Comparison of ENCODE assay signal across 8 cellular contexts in genomic region chr17:81387235-81388060, GRCh38. TPM values are rescaled to one million over a fixed set of nuclear protein-coding genes. Genes with fewer than 3 reads are reported as not detected.
A peak's percentile ranks its signal among the peaks of the same experiment; 100 is the strongest.
DNase-seq lines count a peak whose midpoint lies in the region; ATAC-seq, FAIRE-seq and TF ChIP-seq lines count a peak whose summit lies in the region.

No MANE protein-coding gene starts in this region.

- POLR2A ChIA-PET in A549 (lab: Yijun Ruan, JAX): no interaction called here

- TF ChIP-seq EP300 in A549 (IDR thresholded peaks at IDR 0.05): no peak
- no peak for TF ChIP-seq EP300 in stomach (IDR thresholded peaks at IDR 0.05)

- peaks cover 15% of the 10 kb centered on the region for H3K4me1 ChIP-seq in A549
- H3K4me1 ChIP-seq in H9 (ENCODE audit: insufficient read depth, low read length): no peaks in the 10 kb centered on the region
- H3K4me1 ChIP-seq in mucosa of rectum (ENCODE audit: control insufficient read depth in 2 of 2, insufficient read depth in 2 of 2, low read length in 2 of 2): peaks cover 36 to 41% of the 10 kb centered on the region in 2 donors
- H3K4me1 ChIP-seq in stomach: peaks cover 50 to 69% (median 65%) of the 10 kb centered on the region in 4 donors

- DNase-seq in A549 (ENCODE audit: low read depth in 1 of 2, low spot score in 1 of 2): peak in 1 of 2 experiments; percentile 61
- no peak for DNase-seq in H9
- DNase-seq in activated CD4-positive, alpha-beta T cell treated with anti-CD3 and anti-CD28 coated beads, Interleukin-2, amount 10 ng/mL, durations not matched to agents 24 days and 14 days: peak; percentile 87
- DNase-seq in epithelial cell of esophagus (ENCODE audit: low read depth): no peak
- peak; percentile 53 for DNase-seq in stomach

- peaks cover 0 to 3% of the 10 kb centered on the region in 2 experiments; a peak in 1 of 5 replicates for H3K9me3 Mint-ChIP-seq in H9
- no peaks in the 10 kb centered on the region for H3K9me3 Mint-ChIP-seq in activated CD4-positive, alpha-beta T cell treated with anti-CD3 and anti-CD28 coated beads, Interleukin-2, amount 10 ng/mL, durations not matched to agents 24 days and 14 days

- no peak overlapping the region for H3K56ac ChIP-seq in H9 (ENCODE audit: insufficient read length, low read depth, low read length)

- intact Hi-C loops in activated CD4-positive, alpha-beta T cell treated with anti-CD3 and anti-CD28 coated beads, Interleukin-2, amount 10 ng/mL, durations not matched to agents 24 days and 14 days (cut with micrococcal nuclease): loop anchor here (5.0 kb wide), 1 partner anchor 135 kb away; no protein-coding TSS in a partner anchor
- intact Hi-C loops in stomach (cut with DNase I; ENCODE audit: low total_unique reads): no loop called here

- no peak overlapping the region for H3K27ac Mint-ChIP-seq in H9
- peak overlapping the region; percentile 69 for H3K27ac Mint-ChIP-seq in activated CD4-positive, alpha-beta T cell treated with anti-CD3 and anti-CD28 coated beads, Interleukin-2, amount 10 ng/mL, durations not matched to agents 24 days and 14 days

- H2BK5ac ChIP-seq in H9 (ENCODE audit: insufficient read length, low read length): no peak overlapping the region

- ATAC-seq in A549 (peak; percentile 8 to 29; a peak in 3 of 6 replicates), GM21737 (IDR thresholded peaks at IDR 0.05; ENCODE audit: unreplicated experiment) (no peak), GM21367 (IDR thresholded peaks at IDR 0.05; ENCODE audit: unreplicated experiment) (no peak)

- H3K14ac ChIP-seq in H9 (ENCODE audit: insufficient read depth, low read length): peak overlapping the region; percentile 51; the same call in 1 of the 2 replicates

- H3K4me1 Mint-ChIP-seq in H9: peaks cover 10 to 43% of the 10 kb centered on the region in 2 experiments
- peaks cover 5% of the 10 kb centered on the region for H3K4me1 Mint-ChIP-seq in activated CD4-positive, alpha-beta T cell treated with anti-CD3 and anti-CD28 coated beads, Interleukin-2, amount 10 ng/mL, durations not matched to agents 24 days and 14 days

- H4K5ac ChIP-seq in H9 (ENCODE audit: insufficient read length, low read depth, low read length): no peak overlapping the region

- peak overlapping the region; percentile 84 to 94 for H3K27ac ChIP-seq in A549
- H3K27ac ChIP-seq in H9 (ENCODE audit: insufficient read length, low read depth, low read length): no peak overlapping the region
- peak overlapping the region; percentile 88 to 91 for H3K27ac ChIP-seq in mucosa of rectum (ENCODE audit: low read depth in 2 of 2, low read length in 2 of 2)
- peak overlapping the region; percentile 93 to 99 (median 99) for H3K27ac ChIP-seq in stomach

- FAIRE-seq in A549 (lab: Jason Lieb, UNC): no peak

- H3K9ac ChIP-seq in H9 (ENCODE audit: extremely low read depth, insufficient read length, low read length) (no peak overlapping the region), mucosa of rectum (ENCODE audit: low read depth in 1 of 2, low read length in 2 of 2) (peak overlapping the region; percentile 74 to 93)

- 0 out of 2 replicates have a peak, but pooled peaks have one; percentile 25 for TF ChIP-seq POLR2A in A549 (IDR thresholded peaks at IDR 0.05; ENCODE audit: low read length)
- TF ChIP-seq POLR2A in stomach (IDR thresholded peaks at IDR 0.05): peak in 1 of 4 donors; percentile 15

- H3K27me3 ChIP-seq in H9 (ENCODE audit: insufficient read depth, low read length): peaks cover 72% of the 10 kb centered on the region
- H3K27me3 ChIP-seq in mucosa of rectum (ENCODE audit: control insufficient read depth in 2 of 2, insufficient read depth in 2 of 2, low read length in 2 of 2): no peaks in the 10 kb centered on the region
- H3K27me3 ChIP-seq in stomach: peaks cover 0 to 39% (median 4%) of the 10 kb centered on the region in 3 donors

- H3K4me2 ChIP-seq in A549 (peak overlapping the region; percentile 97), H9 (ENCODE audit: insufficient read depth, insufficient read length, low read length) (peak overlapping the region; percentile 51)

- no peak overlapping the region for H3K4ac ChIP-seq in H9 (ENCODE audit: low read depth, low read length)

- H4K8ac ChIP-seq in H9 (replicated peaks; ENCODE audit: insufficient read length, low read depth, low read length): no peak overlapping the region

- no peaks in the 10 kb centered on the region for H4K20me1 ChIP-seq in H9 (ENCODE audit: control insufficient read depth, insufficient read depth, insufficient read length)

- no peak overlapping the region for H2BK15ac ChIP-seq in H9 (ENCODE audit: low read depth, low read length)

- H3K23me2 ChIP-seq in H9 (ENCODE audit: insufficient read length, low read depth, low read length, poor library complexity, severe bottlenecking): peaks cover 9% of the 10 kb centered on the region

- H4K91ac ChIP-seq in H9 (ENCODE audit: insufficient read length, low read depth, low read length): no peak overlapping the region

- no peak overlapping the region for H2BK12ac ChIP-seq in H9 (ENCODE audit: insufficient read length, low read depth, low read length)

- H3K36me3 ChIP-seq in mucosa of rectum (ENCODE audit: control insufficient read depth in 2 of 2, insufficient read depth in 2 of 2, low read length in 2 of 2): no peaks in the 10 kb centered on the region
- no peaks in the 10 kb centered on the region for H3K36me3 ChIP-seq in stomach

- WGBS in A549 (ENCODE audit: missing lambda C conversion rate): 20% methylated on average over 68 of the region's 73 CpGs
- WGBS in H9 (ENCODE audit: extremely low coverage, insufficient read length, low lambda C conversion rate): no CpG with 5 or more reads among the region's 73 CpGs
- 2 to 6% (median 4%) methylated on average over 57 to 73 of the region's 73 CpGs for WGBS in stomach, 5 donors

- H3K79me2 ChIP-seq in H9 (ENCODE audit: insufficient read depth, low read length): no peaks in the 10 kb centered on the region

- peaks cover 94% of the 10 kb centered on the region for H3K27me3 Mint-ChIP-seq in H9 (ENCODE audit: low read depth)
- H3K27me3 Mint-ChIP-seq in activated CD4-positive, alpha-beta T cell treated with anti-CD3 and anti-CD28 coated beads, Interleukin-2, amount 10 ng/mL, durations not matched to agents 24 days and 14 days: peaks cover 45% of the 10 kb centered on the region

- no peak overlapping the region for H2AK5ac ChIP-seq in H9 (ENCODE audit: insufficient read length, low read length)

- H3K9me3 ChIP-seq in A549 (no peaks in the 10 kb centered on the region), H9 (ENCODE audit: control insufficient read depth, low read depth, low read length) (no peaks in the 10 kb centered on the region), mucosa of rectum (ENCODE audit: control insufficient read depth in 2 of 2, low read length in 2 of 2) (no peaks in the 10 kb centered on the region), stomach (no peaks in the 10 kb centered on the region)

- no peak overlapping the region for H3K23ac ChIP-seq in H9 (ENCODE audit: insufficient read length, low read depth, low read length)

- peak overlapping the region; percentile 50 to 78 for H3K4me3 Mint-ChIP-seq in H9
- H3K4me3 Mint-ChIP-seq in activated CD4-positive, alpha-beta T cell treated with anti-CD3 and anti-CD28 coated beads, Interleukin-2, amount 10 ng/mL, durations not matched to agents 24 days and 14 days: peak overlapping the region; percentile 81

- H2BK20ac ChIP-seq in H9 (ENCODE audit: low read depth, low read length, poor library complexity, severe bottlenecking): no peak overlapping the region

- peak overlapping the region; percentile 69 for H3K18ac ChIP-seq in H9 (ENCODE audit: insufficient read length, low read depth, low read length)

- H2AFZ ChIP-seq in H9 (ENCODE audit: low read length): no peak overlapping the region

- no peaks in the 10 kb centered on the region for H3K79me1 ChIP-seq in H9 (ENCODE audit: insufficient read depth, low read depth, low read length, poor library complexity, severe bottlenecking)

- CTCF ChIA-PET in A549 (lab: Yijun Ruan, JAX): no interaction called here

- H3K4me3 ChIP-seq in A549 (peak overlapping the region; percentile 82), epithelial cell of esophagus (ENCODE audit: low read length) (peak overlapping the region; percentile 67), mucosa of rectum (ENCODE audit: low read length in 2 of 2) (peak overlapping the region; percentile 73 to 74), stomach (peak overlapping the region; percentile 59 to 85 (median 63))

- TF ChIP-seq CTCF in A549 (IDR thresholded peaks at IDR 0.05) (no peak), H9 (conservative IDR thresholded peaks at IDR 0.05) (no peak), epithelial cell of esophagus (IDR thresholded peaks at IDR 0.05; ENCODE audit: insufficient read depth, low read depth, low read length, missing control alignments) (no peak), stomach (IDR thresholded peaks at IDR 0.05) (no peak)

- no peak overlapping the region for H3T11ph ChIP-seq in H9 (ENCODE audit: low read length)

- H2BK120ac ChIP-seq in H9 (ENCODE audit: low read depth, low read length, poor library complexity, severe bottlenecking): no peak overlapping the region

- no peak for TF ChIP-seq RAD21 in A549 (conservative IDR thresholded peaks at IDR 0.05 in 1 of 2, IDR thresholded peaks at IDR 0.05 in 1 of 2)

- H3K36me3 Mint-ChIP-seq in H9 (ENCODE audit: insufficient read depth in 1 of 3, low read depth in 3 of 3): peaks cover 0 to 5% (median 4%) of the 10 kb centered on the region in 3 experiments; a peak in 3 of 7 replicates
- H3K36me3 Mint-ChIP-seq in activated CD4-positive, alpha-beta T cell treated with anti-CD3 and anti-CD28 coated beads, Interleukin-2, amount 10 ng/mL, durations not matched to agents 24 days and 14 days (ENCODE audit: low read depth): peaks cover 2% of the 10 kb centered on the region

RNA-seq across cellular contexts. Expression of gene BAHCC1, which starts 7.8 kb away (rescaled TPM):
- polyA plus RNA-seq in A549 (2011; rRNA removed) (2.1 and 2.6 TPM in 2 replicates), A549 (2017; fragmentation: RNase III; extraction: RNeasy Plus Mini Kit Qiagen cat#74134 plus additional on column Dnase treatment) (5.2 to 5.9 TPM (median 5.8 TPM) in 3 replicates), stomach (1 to 10 TPM; 4.9 to 6.6 (median 5.1) TPM)
- polyA plus RNA-seq in A549 (2012; cell fraction: cytosol; rRNA removed): 7.4 and 8.4 TPM in 2 replicates
- polyA plus RNA-seq in A549 (2012; cell fraction: nucleus; rRNA removed): 27.4 and 38.1 TPM in 2 replicates
- polyA minus RNA-seq in A549 (2011; rRNA and poly(A)+ RNA removed): 2.6 and 3.5 TPM in 2 replicates
- total RNA-seq in H9 (2021) (1.7 and 3.1 TPM in 2 replicates), stomach (10 to 100 TPM in 4 of 5 donors, 1 to 10 TPM in 1; 8.6 to 56.2 (median 15.2) TPM)
- total RNA-seq in activated CD4-positive, alpha-beta T cell treated with anti-CD3 and anti-CD28 coated beads, Interleukin-2, amount 10 ng/mL, durations not matched to agents 24 days and 14 days: 0.05 TPM in 1 of 2 replicates, not detected in the other

Comparison
In these comparisons a context has a peak if more than half of its experiments do, and no peak if none do; other contexts are left out.
1. ATAC-seq: peak in A549 (2 of 2); none in GM21737 (single experiment) and GM21367 (single experiment).
2. DNase-seq: peak in activated CD4-positive, alpha-beta T cell treated with anti-CD3 and anti-CD28 coated beads, Interleukin-2, amount 10 ng/mL, durations not matched to agents 24 days and 14 days (single experiment) and stomach (single experiment); none in H9 (single experiment) and epithelial cell of esophagus (single experiment).
3. Peak in every context shown above with its lines, with median percentiles within 50 percentile points of each other: H3K4me3 ChIP-seq.